10 cellular contexts compared by ENCODE assay signal in the genomic region with DNA sequence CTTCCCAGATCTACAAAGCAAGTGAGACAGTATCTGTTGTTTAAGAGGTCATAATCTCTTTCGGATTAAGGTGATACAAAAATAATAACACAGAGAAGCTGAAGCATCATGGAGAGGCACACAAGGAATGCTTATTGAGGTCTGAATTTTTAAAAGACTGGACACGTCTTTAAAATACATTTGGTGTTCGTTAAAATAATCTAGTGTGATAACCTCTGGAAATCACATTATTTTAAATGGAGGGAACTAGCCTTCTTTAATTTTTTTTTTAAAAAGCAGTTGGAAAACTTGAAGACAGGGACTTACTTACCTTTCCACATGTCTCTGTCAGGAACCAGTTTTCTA. TPM values are rescaled to one million over a fixed set of nuclear protein-coding genes. Genes with fewer than 3 reads are reported as not detected.
DNase-seq lines count a peak whose midpoint lies in the region; ATAC-seq and TF ChIP-seq lines count a peak whose summit lies in the region.
"Had no signal": no experiment of that assay in that cellular context is flagged by ENCODE, and none has a peak within 500 bp of the region (broad histone marks: within the 10 kb centered on the region; RNA-seq: fewer than 3 reads in every experiment).

No MANE protein-coding gene starts in this region.

- TF ChIP-seq POLR2A in gastrocnemius medialis (IDR thresholded peaks at IDR 0.05): no peak

- no peaks in the 10 kb centered on the region for H3K36me3 Mint-ChIP-seq in activated CD4-positive, alpha-beta T cell treated with anti-CD3 and anti-CD28 coated beads, Interleukin-2, amount 10 ng/mL, durations not matched to agents 24 days and 14 days (ENCODE audit: low read depth)
- H3K36me3 Mint-ChIP-seq in activated T-helper 17 cell treated with anti-CD3 and anti-CD28 coated beads, Interleukin-2, amount 50 U/mL, for 72 hours (ENCODE audit: low read depth): no peaks in the 10 kb centered on the region
- peaks cover 7% of the 10 kb centered on the region for H3K36me3 Mint-ChIP-seq in stimulated activated memory B cell treated with anti-CD40 and anti-IgM and Interleukin-4, amounts not matched to agents 10 μg/mL and 1 μg/mL and 100 μg/mL, for 72 hours

- H3K36me3 ChIP-seq in gastrocnemius medialis: no peaks in the 10 kb centered on the region
- H3K36me3 ChIP-seq: BE2C had no signal

- peaks cover 62% of the 10 kb centered on the region for H3K27me3 Mint-ChIP-seq in activated CD4-positive, alpha-beta T cell treated with anti-CD3 and anti-CD28 coated beads, Interleukin-2, amount 10 ng/mL, durations not matched to agents 24 days and 14 days
- H3K27me3 Mint-ChIP-seq in activated T-helper 17 cell treated with anti-CD3 and anti-CD28 coated beads, Interleukin-2, amount 50 U/mL, for 72 hours: peaks cover 10% of the 10 kb centered on the region
- peaks cover 9% of the 10 kb centered on the region for H3K27me3 Mint-ChIP-seq in stimulated activated memory B cell treated with anti-CD40 and anti-IgM and Interleukin-4, amounts not matched to agents 10 μg/mL and 1 μg/mL and 100 μg/mL, for 72 hours

- H3K9me3 ChIP-seq in iPS-18c (ENCODE audit: control insufficient read depth, insufficient read depth, low read length) (no peaks in the 10 kb centered on the region), gastrocnemius medialis (peaks cover 0 to 10% (median 0%) of the 10 kb centered on the region in 3 donors)
- H3K9me3 ChIP-seq: BE2C had no signal

- no peak for ATAC-seq in activated T-helper 17 cell treated with anti-CD3 and anti-CD28 coated beads, Interleukin-2, amount 50 U/mL, for 72 hours (replicated peaks)
- no peak for ATAC-seq in stimulated activated memory B cell treated with anti-CD40 and anti-IgM and Interleukin-4, amounts not matched to agents 10 μg/mL and 1 μg/mL and 100 μg/mL, for 72 hours
- no peak for ATAC-seq in gastrocnemius medialis

- intact Hi-C loops in activated CD4-positive, alpha-beta T cell treated with anti-CD3 and anti-CD28 coated beads, Interleukin-2, amount 10 ng/mL, durations not matched to agents 24 days and 14 days (cut with micrococcal nuclease): loop anchor here (10.0 kb wide), 1 partner anchor 152 kb away; no protein-coding TSS in a partner anchor
- intact Hi-C loops in gastrocnemius medialis (cut with DNase I; ENCODE audit: low total_unique reads): loop anchor here (10.0 kb wide), 1 partner anchor 162 kb away; no protein-coding TSS in a partner anchor

- no peak for DNase-seq in activated CD4-positive, alpha-beta T cell treated with anti-CD3 and anti-CD28 coated beads, Interleukin-2, amount 10 ng/mL, durations not matched to agents 24 days and 14 days
- no peak for DNase-seq in activated CD4-positive, alpha-beta T cell treated with anti-CD3 and anti-CD28 coated beads, Interleukin-2, amount 50 U/mL, for 1 hour
- DNase-seq in NCI-H2171 (lab: John Stamatoyannopoulos, UW): no peak
- DNase-seq in NCI-H1436 (lab: John Stamatoyannopoulos, UW): no peak
- DNase-seq in gastrocnemius medialis: no peak
- DNase-seq: cortex of kidney had no signal

- H3K4me1 ChIP-seq in gastrocnemius medialis: peaks cover 20 to 21% of the 10 kb centered on the region in 2 donors
- H3K4me1 ChIP-seq: BE2C had no signal

- H3K27ac Mint-ChIP-seq in activated CD4-positive, alpha-beta T cell treated with anti-CD3 and anti-CD28 coated beads, Interleukin-2, amount 10 ng/mL, durations not matched to agents 24 days and 14 days: no peak overlapping the region
- H3K27ac Mint-ChIP-seq in activated T-helper 17 cell treated with anti-CD3 and anti-CD28 coated beads, Interleukin-2, amount 50 U/mL, for 72 hours: no peak overlapping the region
- peak overlapping the region; percentile 86 for H3K27ac Mint-ChIP-seq in stimulated activated memory B cell treated with anti-CD40 and anti-IgM and Interleukin-4, amounts not matched to agents 10 μg/mL and 1 μg/mL and 100 μg/mL, for 72 hours

- in situ Hi-C loops in gastrocnemius medialis (cut with MboI; ENCODE audit: low sequenced_read_pairs in 4 of 4): no loop called here

- peaks cover 14% of the 10 kb centered on the region for H3K9me3 Mint-ChIP-seq in activated CD4-positive, alpha-beta T cell treated with anti-CD3 and anti-CD28 coated beads, Interleukin-2, amount 10 ng/mL, durations not matched to agents 24 days and 14 days
- H3K9me3 Mint-ChIP-seq in activated T-helper 17 cell treated with anti-CD3 and anti-CD28 coated beads, Interleukin-2, amount 50 U/mL, for 72 hours: peaks cover 4% of the 10 kb centered on the region
- peaks cover 8% of the 10 kb centered on the region for H3K9me3 Mint-ChIP-seq in stimulated activated memory B cell treated with anti-CD40 and anti-IgM and Interleukin-4, amounts not matched to agents 10 μg/mL and 1 μg/mL and 100 μg/mL, for 72 hours

- H3K27ac ChIP-seq in gastrocnemius medialis: no peak overlapping the region

- H3K4me3 Mint-ChIP-seq in activated CD4-positive, alpha-beta T cell treated with anti-CD3 and anti-CD28 coated beads, Interleukin-2, amount 10 ng/mL, durations not matched to agents 24 days and 14 days: peak overlapping the region; percentile 98
- H3K4me3 Mint-ChIP-seq in activated T-helper 17 cell treated with anti-CD3 and anti-CD28 coated beads, Interleukin-2, amount 50 U/mL, for 72 hours: peak overlapping the region; percentile 90
- peak overlapping the region; percentile 97 for H3K4me3 Mint-ChIP-seq in stimulated activated memory B cell treated with anti-CD40 and anti-IgM and Interleukin-4, amounts not matched to agents 10 μg/mL and 1 μg/mL and 100 μg/mL, for 72 hours

- H3K27me3 ChIP-seq in gastrocnemius medialis: peaks cover 28 to 36% (median 36%) of the 10 kb centered on the region in 3 donors

- H3K4me3 ChIP-seq in iPS-18c (ENCODE audit: insufficient read depth, low read depth, low read length) (peak overlapping the region; percentile 91; the same call in 1 of the 2 replicates), gastrocnemius medialis (peak overlapping the region in 1 of 4 donors; percentile 62)

- peaks cover 28% of the 10 kb centered on the region for H3K4me1 Mint-ChIP-seq in activated CD4-positive, alpha-beta T cell treated with anti-CD3 and anti-CD28 coated beads, Interleukin-2, amount 10 ng/mL, durations not matched to agents 24 days and 14 days
- H3K4me1 Mint-ChIP-seq in activated T-helper 17 cell treated with anti-CD3 and anti-CD28 coated beads, Interleukin-2, amount 50 U/mL, for 72 hours: peaks cover 12% of the 10 kb centered on the region
- peaks cover 35% of the 10 kb centered on the region for H3K4me1 Mint-ChIP-seq in stimulated activated memory B cell treated with anti-CD40 and anti-IgM and Interleukin-4, amounts not matched to agents 10 μg/mL and 1 μg/mL and 100 μg/mL, for 72 hours

- TF ChIP-seq CTCF in gastrocnemius medialis (IDR thresholded peaks at IDR 0.05 in 4 of 5, conservative IDR thresholded peaks at IDR 0.05 in 1 of 5): no peak

RNA-seq across cellular contexts. Expression of a gene that starts 1.9 kb away (rescaled TPM):
- total RNA-seq in activated CD4-positive, alpha-beta T cell treated with anti-CD3 and anti-CD28 coated beads, Interleukin-2, amount 10 ng/mL, durations not matched to agents 24 days and 14 days: 2.3 and 2.7 TPM in 2 replicates
- total RNA-seq in activated T-helper 17 cell treated with anti-CD3 and anti-CD28 coated beads, Interleukin-2, amount 50 U/mL, for 72 hours: 1 to 10 TPM; 1.7 to 2.2 TPM
- 1 to 10 TPM in 2 of 4 donors, under 1 TPM in 2; 0.67 to 8.5 (median 2.4) TPM for total RNA-seq in gastrocnemius medialis
